ENCODE assay signal across 13 cellular contexts in genomic region chr6:2852921-2853322, GRCh38. TPM values are rescaled to one million over a fixed set of nuclear protein-coding genes. Genes with fewer than 3 reads are reported as not detected.
A peak's percentile ranks its signal among the peaks of the same experiment; 100 is the strongest.
DNase-seq lines count a peak whose midpoint lies in the region; ATAC-seq and TF ChIP-seq lines count a peak whose summit lies in the region.
"Had no signal": no experiment of that assay in that cellular context is flagged by ENCODE, and none has a peak within 500 bp of the region (broad histone marks: within the 10 kb centered on the region; RNA-seq: fewer than 3 reads in every experiment).

No MANE protein-coding gene starts in this region.

- no peak overlapping the region for H3K9ac ChIP-seq in endodermal cell (ENCODE audit: extremely low read depth, low read length, poor library complexity, severe bottlenecking)

- ATAC-seq in activated B cell treated with CpG ODN at 0.5 μM for 24 hours (ENCODE audit: low read depth) (no peak), GM18517 (IDR thresholded peaks at IDR 0.05; ENCODE audit: unreplicated experiment) (no peak), HG02678 (IDR thresholded peaks at IDR 0.05; ENCODE audit: unreplicated experiment) (no peak)
- ATAC-seq in stimulated activated naive CD8-positive, alpha-beta T cell treated with anti-CD3 and anti-CD28 coated beads, Interleukin-15, amount 100 ng/mL, for 72 hours: no peak

- peaks cover 3% of the 10 kb centered on the region for H3K4me1 ChIP-seq in endodermal cell (ENCODE audit: control insufficient read depth, insufficient read depth, low read length)
- peaks cover 0 to 38% (median 8%) of the 10 kb centered on the region in 4 donors for H3K4me1 ChIP-seq in tibial artery

- peaks cover 4% of the 10 kb centered on the region for H3K9me3 Mint-ChIP-seq in activated naive CD4-positive, alpha-beta T cell treated with anti-CD3 and anti-CD28 coated beads, Interleukin-2, amount 10 ng/mL, durations not matched to agents 7 days and 5 days
- peaks cover 9% of the 10 kb centered on the region for H3K9me3 Mint-ChIP-seq in activated B cell treated with CpG ODN at 0.5 μM for 24 hours
- H3K9me3 Mint-ChIP-seq in endodermal cell: no peaks in the 10 kb centered on the region
- H3K9me3 Mint-ChIP-seq in stimulated activated naive CD8-positive, alpha-beta T cell treated with anti-CD3 and anti-CD28 coated beads, Interleukin-15, amount 100 ng/mL, for 72 hours: no peaks in the 10 kb centered on the region
- H3K9me3 Mint-ChIP-seq: neural crest cell had no signal

- H3K4me3 ChIP-seq in endodermal cell (ENCODE audit: low read length) (no peak overlapping the region), tibial artery (no peak overlapping the region)

- H3K9me3 ChIP-seq in endodermal cell (ENCODE audit: control insufficient read depth, low read length): no peaks in the 10 kb centered on the region
- no peaks in the 10 kb centered on the region for H3K9me3 ChIP-seq in tibial artery

- H3K36me3 ChIP-seq in endodermal cell (ENCODE audit: control insufficient read depth, insufficient read depth, low read length) (no peaks in the 10 kb centered on the region), tibial artery (no peaks in the 10 kb centered on the region)

- 86 to 92% methylated on average over 8 to 10 of the region's 10 CpGs for WGBS in endodermal cell (ENCODE audit: insufficient coverage in 1 of 2, insufficient read length in 1 of 2), 2 experiments

- H3K27ac ChIP-seq in endodermal cell (ENCODE audit: low read depth, low read length) (no peak overlapping the region), tibial artery (peak overlapping the region in 1 of 2 donors; percentile 52)
- H3K27ac ChIP-seq: VCaP had no signal

- peaks cover 77% of the 10 kb centered on the region for H3K4me1 Mint-ChIP-seq in activated naive CD4-positive, alpha-beta T cell treated with anti-CD3 and anti-CD28 coated beads, Interleukin-2, amount 10 ng/mL, durations not matched to agents 7 days and 5 days
- peaks cover 81% of the 10 kb centered on the region for H3K4me1 Mint-ChIP-seq in activated B cell treated with CpG ODN at 0.5 μM for 24 hours
- H3K4me1 Mint-ChIP-seq in endodermal cell: peaks cover 42% of the 10 kb centered on the region
- peaks cover 74% of the 10 kb centered on the region for H3K4me1 Mint-ChIP-seq in stimulated activated naive CD8-positive, alpha-beta T cell treated with anti-CD3 and anti-CD28 coated beads, Interleukin-15, amount 100 ng/mL, for 72 hours

- TF ChIP-seq CTCF in activated B cell treated with CpG ODN at 0.5 μM for 24 hours (IDR thresholded peaks at IDR 0.05): no peak
- no peak for TF ChIP-seq CTCF in endodermal cell (conservative IDR thresholded peaks at IDR 0.05)
- TF ChIP-seq CTCF in tibial artery (IDR thresholded peaks at IDR 0.05): no peak

- DNase-seq in activated naive CD4-positive, alpha-beta T cell treated with anti-CD3 and anti-CD28 coated beads, Interleukin-2, amount 10 ng/mL, durations not matched to agents 7 days and 5 days: no peak
- no peak for DNase-seq in activated naive CD4-positive, alpha-beta T cell treated with Interleukin-2 at 50 U/mL for 16 hours
- no peak for DNase-seq in activated B cell treated with CpG ODN at 0.5 μM for 24 hours
- DNase-seq in endodermal cell: no peak
- no peak for DNase-seq in stimulated activated naive CD8-positive, alpha-beta T cell treated with anti-CD3 and anti-CD28 coated beads, Interleukin-15, amount 100 ng/mL, for 72 hours
- no peak for DNase-seq in tibial artery
- DNase-seq: foreskin melanocyte, NCI-H1694, SHP77 had no signal

- no peak overlapping the region for H3K4me3 Mint-ChIP-seq in activated naive CD4-positive, alpha-beta T cell treated with anti-CD3 and anti-CD28 coated beads, Interleukin-2, amount 10 ng/mL, durations not matched to agents 7 days and 5 days
- H3K4me3 Mint-ChIP-seq in activated B cell treated with CpG ODN at 0.5 μM for 24 hours (no peak overlapping the region), endodermal cell (no peak overlapping the region)
- peak overlapping the region; percentile 58 to 68 for H3K4me3 Mint-ChIP-seq in stimulated activated naive CD8-positive, alpha-beta T cell treated with anti-CD3 and anti-CD28 coated beads, Interleukin-15, amount 100 ng/mL, for 72 hours
- H3K4me3 Mint-ChIP-seq: neural crest cell had no signal

- H3K36me3 Mint-ChIP-seq in activated naive CD4-positive, alpha-beta T cell treated with anti-CD3 and anti-CD28 coated beads, Interleukin-2, amount 10 ng/mL, durations not matched to agents 7 days and 5 days: peaks cover 23% of the 10 kb centered on the region
- H3K36me3 Mint-ChIP-seq in activated B cell treated with CpG ODN at 0.5 μM for 24 hours (ENCODE audit: low read depth): peaks cover 9% of the 10 kb centered on the region
- H3K36me3 Mint-ChIP-seq in endodermal cell (ENCODE audit: low read depth): no peaks in the 10 kb centered on the region

- intact Hi-C loops in activated B cell treated with CpG ODN at 0.5 μM for 24 hours (cut with micrococcal nuclease) (no loop called here), tibial artery (cut with DNase I; ENCODE audit: low total_unique reads) (no loop called here)

- H3K27me3 ChIP-seq in endodermal cell (ENCODE audit: control insufficient read depth, insufficient read depth, low read length, poor library complexity, severe bottlenecking) (no peaks in the 10 kb centered on the region), tibial artery (no peaks in the 10 kb centered on the region)

- H3K27ac Mint-ChIP-seq in activated naive CD4-positive, alpha-beta T cell treated with anti-CD3 and anti-CD28 coated beads, Interleukin-2, amount 10 ng/mL, durations not matched to agents 7 days and 5 days: peak overlapping the region; percentile 54
- H3K27ac Mint-ChIP-seq in activated B cell treated with CpG ODN at 0.5 μM for 24 hours: peak overlapping the region; percentile 97
- H3K27ac Mint-ChIP-seq in endodermal cell: peak overlapping the region; percentile 86
- peak overlapping the region; percentile 61 to 95 for H3K27ac Mint-ChIP-seq in stimulated activated naive CD8-positive, alpha-beta T cell treated with anti-CD3 and anti-CD28 coated beads, Interleukin-15, amount 100 ng/mL, for 72 hours

- CTCF ChIA-PET in activated naive CD4-positive, alpha-beta T cell treated with anti-CD3 and anti-CD28 coated beads, Interleukin-2, amount 10 ng/mL, durations not matched to agents 7 days and 5 days (lab: Charles Lee): interaction anchor here (1.2 to 1.5 kb wide), 2 partner anchors 61 to 62 kb away, joined by 3 to 4 read pairs; no protein-coding TSS in a partner anchor
- CTCF ChIA-PET in activated B cell treated with CpG ODN at 0.5 μM for 24 hours (lab: Charles Lee): interaction anchor here (2.2 kb wide), 1 partner anchor 59 kb away, joined by 8 read pairs; no protein-coding TSS in a partner anchor

- POLR2A ChIA-PET in activated B cell treated with CpG ODN at 0.5 μM for 24 hours (lab: Charles Lee): interaction anchor here (0.7 to 7.0 kb wide), 6 partner anchors 10 to 137 kb away, joined by 8 to 139 read pairs (median 16); partner anchors contain the start of genes SERPINB1 and SERPINB9

- no peaks in the 10 kb centered on the region for H3K27me3 Mint-ChIP-seq in activated naive CD4-positive, alpha-beta T cell treated with anti-CD3 and anti-CD28 coated beads, Interleukin-2, amount 10 ng/mL, durations not matched to agents 7 days and 5 days
- H3K27me3 Mint-ChIP-seq in activated B cell treated with CpG ODN at 0.5 μM for 24 hours: no peaks in the 10 kb centered on the region
- no peaks in the 10 kb centered on the region for H3K27me3 Mint-ChIP-seq in endodermal cell (ENCODE audit: insufficient read depth)
- no peaks in the 10 kb centered on the region for H3K27me3 Mint-ChIP-seq in stimulated activated naive CD8-positive, alpha-beta T cell treated with anti-CD3 and anti-CD28 coated beads, Interleukin-15, amount 100 ng/mL, for 72 hours

RNA-seq across cellular contexts. Expression of gene SERPINB1, which starts 11.3 kb away (rescaled TPM):
- 59.9 and 60.5 TPM in 2 replicates for total RNA-seq in activated B cell treated with CpG ODN at 0.5 μM for 24 hours
- 10 to 100 TPM; 30.6 to 38.5 TPM for total RNA-seq in endodermal cell
- polyA plus RNA-seq in endodermal cell (2013, experiment 1 of 2): 14.1 TPM
- 18.4 TPM for polyA plus RNA-seq in endodermal cell (2013, experiment 2 of 2)

RNA-seq across cellular contexts. Expression of gene SERPINB9, which starts 50.2 kb away (rescaled TPM):
- total RNA-seq in activated B cell treated with CpG ODN at 0.5 μM for 24 hours: 142 and 149 TPM in 2 replicates
- total RNA-seq in endodermal cell: 100 to 1,000 TPM; 192 to 390 TPM
- 39.8 TPM for polyA plus RNA-seq in endodermal cell (2013, experiment 1 of 2)
- 48.5 TPM for polyA plus RNA-seq in endodermal cell (2013, experiment 2 of 2)

Comparison
In these comparisons a context has a peak if more than half of its experiments do, and no peak if none do; other contexts are left out.
1. H3K4me3 Mint-ChIP-seq: peak in stimulated activated naive CD8-positive, alpha-beta T cell treated with anti-CD3 and anti-CD28 coated beads, Interleukin-15, amount 100 ng/mL, for 72 hours (2 of 2); none in activated naive CD4-positive, alpha-beta T cell treated with anti-CD3 and anti-CD28 coated beads, Interleukin-2, amount 10 ng/mL, durations not matched to agents 7 days and 5 days (single experiment), activated B cell treated with CpG ODN at 0.5 μM for 24 hours (single experiment) and endodermal cell (single experiment).
2. Peak in every context shown above with its lines, with median percentiles within 50 percentile points of each other: H3K27ac Mint-ChIP-seq.